In the genomic region with DNA sequence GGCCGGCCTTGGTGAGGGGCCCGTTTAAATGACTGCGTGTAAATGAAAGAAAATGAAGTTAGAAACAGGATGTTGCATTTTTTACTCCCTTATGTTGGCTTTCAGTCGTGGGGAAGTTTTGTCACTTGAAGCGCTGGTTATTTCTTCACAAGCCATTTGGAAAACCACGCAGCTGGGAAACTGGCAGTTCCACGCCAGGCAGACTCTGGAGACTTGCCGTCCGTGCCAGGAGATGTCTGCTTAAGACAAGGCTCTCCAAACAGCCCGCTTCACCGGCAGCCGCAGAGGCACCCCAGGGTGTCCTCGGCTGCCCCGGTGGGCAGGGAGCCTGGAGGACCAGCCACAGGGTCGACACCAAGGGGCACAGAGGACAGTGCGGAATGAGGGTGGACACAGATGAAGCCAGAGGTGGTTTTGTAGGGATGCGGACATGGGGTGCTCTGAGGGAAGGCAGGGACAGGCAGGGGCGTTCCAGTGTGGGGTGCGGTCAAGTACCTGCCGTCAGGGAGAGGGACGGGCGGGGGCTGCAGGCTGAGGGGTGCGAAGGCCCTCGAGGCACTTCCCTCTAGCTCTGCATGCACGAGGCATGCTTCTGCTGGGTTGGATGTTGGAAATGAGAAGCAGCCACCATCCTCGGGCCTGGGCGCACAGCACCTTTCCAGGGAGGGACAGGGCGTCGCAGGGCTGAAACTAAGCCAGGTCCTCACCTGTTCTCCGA, we compare ENCODE assay signal across 2 cellular contexts.
TF ChIP-seq lines count a peak whose summit lies in the region.

No MANE protein-coding gene starts in this region.

TF ChIP-seq in HEK293, 187 proteins besides CTCF, POLR2A, EP300 and RAD21:
- TF ChIP-seq MYNN (tag by site-specific recombination; IDR thresholded peaks at IDR 0.05; ENCODE audit: borderline replicate concordance) (no peak), ZNF148 (tag by site-specific recombination; IDR thresholded peaks at IDR 0.05; ENCODE audit: borderline replicate concordance) (no peak), ZNF404 (tag by site-specific recombination; IDR thresholded peaks at IDR 0.05) (no peak), ZNF155 (tag by site-specific recombination; IDR thresholded peaks at IDR 0.05) (no peak), ZNF792 (tag by site-specific recombination; IDR thresholded peaks at IDR 0.05) (no peak), ZNF830 (tag by site-specific recombination; IDR thresholded peaks at IDR 0.05; ENCODE audit: low read depth) (no peak)
- TF ChIP-seq, protein P1, sequence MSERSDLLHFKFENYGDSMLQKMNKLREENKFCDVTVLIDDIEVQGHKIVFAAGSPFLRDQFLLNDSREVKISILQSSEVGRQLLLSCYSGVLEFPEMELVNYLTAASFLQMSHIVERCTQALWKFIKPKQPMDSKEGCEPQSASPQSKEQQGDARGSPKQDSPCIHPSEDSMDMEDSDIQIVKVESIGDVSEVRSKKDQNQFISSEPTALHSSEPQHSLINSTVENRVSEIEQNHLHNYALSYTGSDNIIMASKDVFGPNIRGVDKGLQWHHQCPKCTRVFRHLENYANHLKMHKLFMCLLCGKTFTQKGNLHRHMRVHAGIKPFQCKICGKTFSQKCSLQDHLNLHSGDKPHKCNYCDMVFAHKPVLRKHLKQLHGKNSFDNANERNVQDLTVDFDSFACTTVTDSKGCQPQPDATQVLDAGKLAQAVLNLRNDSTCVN (tag by site-specific recombination; optimal IDR thresholded peaks at IDR 0.05) = peak; percentile 8

TF ChIP-seq in GM12878, 131 proteins besides CTCF, POLR2A, EP300 and RAD21:
- TF ChIP-seq SIX5 (IDR thresholded peaks at IDR 0.05; ENCODE audit: low read depth, low read length, severe bottlenecking) (no peak), RAD51 (IDR thresholded peaks at IDR 0.05) (no peak), RUNX3 (IDR thresholded peaks at IDR 0.05; ENCODE audit: low read length) (no peak), ATF2 (IDR thresholded peaks at IDR 0.05; ENCODE audit: low read length) (no peak)
